ENCODE assay signal across 1 cellular context in genomic region chr11:9493492-9493891, GRCh38.
A peak's percentile ranks its signal among the peaks of the same experiment; 100 is the strongest.
TF ChIP-seq lines count a peak whose summit lies in the region.

No MANE protein-coding gene starts in this region.

TF ChIP-seq in IMR-90, 13 proteins besides CTCF, POLR2A, EP300 and RAD21:
- TF ChIP-seq USF2 (IDR thresholded peaks at IDR 0.05; ENCODE audit: low read depth, low read length): no peak
- no peak for TF ChIP-seq MXI1 (IDR thresholded peaks at IDR 0.05; ENCODE audit: borderline replicate concordance, low read depth, low read length)
- no peak for TF ChIP-seq MAFK (IDR thresholded peaks at IDR 0.05; ENCODE audit: low read depth, low read length)
- TF ChIP-seq NFE2L2 (IDR thresholded peaks at IDR 0.05; ENCODE audit: low read depth, low read length): no peak
- no peak for TF ChIP-seq MAZ (IDR thresholded peaks at IDR 0.05; ENCODE audit: borderline replicate concordance, low read depth, low read length)
- TF ChIP-seq BHLHE40 (IDR thresholded peaks at IDR 0.05; ENCODE audit: low read depth, low read length): no peak
- TF ChIP-seq FOS (IDR thresholded peaks at IDR 0.05; ENCODE audit: low read depth, low read length): no peak
- TF ChIP-seq CEBPB (IDR thresholded peaks at IDR 0.05; ENCODE audit: low read depth, low read length): peak; percentile 60; the same call in 1 of the 2 replicates
- no peak for TF ChIP-seq CHD1 (IDR thresholded peaks at IDR 0.05; ENCODE audit: low read depth, low read length)
